ENCODE assay signal across 1 cellular context in the genomic region with DNA sequence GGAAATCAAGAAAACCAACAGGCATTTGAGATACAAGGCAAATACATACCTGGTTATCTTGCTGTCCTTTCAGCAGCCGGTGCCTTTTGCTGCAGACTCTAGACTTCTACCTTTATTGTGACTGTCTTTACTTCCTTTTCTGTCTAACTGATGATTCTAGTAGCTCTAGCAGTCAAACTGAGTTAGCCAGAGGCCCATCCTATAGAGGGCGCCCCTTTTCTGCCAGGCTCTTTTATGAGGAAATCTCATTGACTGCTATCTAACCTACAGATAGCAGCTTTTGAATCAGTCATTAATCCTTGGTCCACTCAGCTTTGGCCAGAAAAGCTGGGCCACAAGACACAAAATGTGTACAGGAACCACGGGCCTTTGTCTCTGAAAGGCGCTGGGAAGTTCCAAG.
TF ChIP-seq lines count a peak whose summit lies in the region.

No MANE protein-coding gene starts in this region.

TF ChIP-seq in H1, 55 proteins besides CTCF, POLR2A, EP300 and RAD21 (continued from another document):
- TF ChIP-seq, protein P1, sequence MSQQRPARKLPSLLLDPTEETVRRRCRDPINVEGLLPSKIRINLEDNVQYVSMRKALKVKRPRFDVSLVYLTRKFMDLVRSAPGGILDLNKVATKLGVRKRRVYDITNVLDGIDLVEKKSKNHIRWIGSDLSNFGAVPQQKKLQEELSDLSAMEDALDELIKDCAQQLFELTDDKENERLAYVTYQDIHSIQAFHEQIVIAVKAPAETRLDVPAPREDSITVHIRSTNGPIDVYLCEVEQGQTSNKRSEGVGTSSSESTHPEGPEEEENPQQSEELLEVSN (IDR thresholded peaks at IDR 0.05), result no peak
- TF ChIP-seq SIRT6 (IDR thresholded peaks at IDR 0.05; ENCODE audit: low read length) (no peak), TEAD4 (IDR thresholded peaks at IDR 0.05; ENCODE audit: low read depth, low read length) (no peak), ZNF274 (IDR thresholded peaks at IDR 0.05; ENCODE audit: borderline replicate concordance, extremely low read depth, low read length) (no peak), NRF1 (IDR thresholded peaks at IDR 0.05; ENCODE audit: low read depth, low read length) (no peak), SUZ12 (IDR thresholded peaks at IDR 0.05; ENCODE audit: low read length) (no peak), CTBP2 (IDR thresholded peaks at IDR 0.05; ENCODE audit: borderline replicate concordance, insufficient read depth, insufficient read length, low read length) (no peak), CBX5 (IDR thresholded peaks at IDR 0.05; ENCODE audit: low read depth, low read length) (no peak), KDM1A (IDR thresholded peaks at IDR 0.05; ENCODE audit: borderline replicate concordance, low read length) (no peak), BACH1 (IDR thresholded peaks at IDR 0.05; ENCODE audit: low read length) (no peak), EGR1 (IDR thresholded peaks at IDR 0.05; ENCODE audit: borderline replicate concordance, low read depth, low read length) (no peak), RNF2 (IDR thresholded peaks at IDR 0.05; ENCODE audit: borderline replicate concordance, low read depth, low read length, missing control alignments, poor library complexity, severe bottlenecking) (no peak), RXRA (IDR thresholded peaks at IDR 0.05; ENCODE audit: insufficient read depth, low read depth, low read length) (no peak), CHD2 (IDR thresholded peaks at IDR 0.05; ENCODE audit: low read length) (no peak), KDM5A (IDR thresholded peaks at IDR 0.05; ENCODE audit: low read length) (no peak)
- TF ChIP-seq, protein P2, sequence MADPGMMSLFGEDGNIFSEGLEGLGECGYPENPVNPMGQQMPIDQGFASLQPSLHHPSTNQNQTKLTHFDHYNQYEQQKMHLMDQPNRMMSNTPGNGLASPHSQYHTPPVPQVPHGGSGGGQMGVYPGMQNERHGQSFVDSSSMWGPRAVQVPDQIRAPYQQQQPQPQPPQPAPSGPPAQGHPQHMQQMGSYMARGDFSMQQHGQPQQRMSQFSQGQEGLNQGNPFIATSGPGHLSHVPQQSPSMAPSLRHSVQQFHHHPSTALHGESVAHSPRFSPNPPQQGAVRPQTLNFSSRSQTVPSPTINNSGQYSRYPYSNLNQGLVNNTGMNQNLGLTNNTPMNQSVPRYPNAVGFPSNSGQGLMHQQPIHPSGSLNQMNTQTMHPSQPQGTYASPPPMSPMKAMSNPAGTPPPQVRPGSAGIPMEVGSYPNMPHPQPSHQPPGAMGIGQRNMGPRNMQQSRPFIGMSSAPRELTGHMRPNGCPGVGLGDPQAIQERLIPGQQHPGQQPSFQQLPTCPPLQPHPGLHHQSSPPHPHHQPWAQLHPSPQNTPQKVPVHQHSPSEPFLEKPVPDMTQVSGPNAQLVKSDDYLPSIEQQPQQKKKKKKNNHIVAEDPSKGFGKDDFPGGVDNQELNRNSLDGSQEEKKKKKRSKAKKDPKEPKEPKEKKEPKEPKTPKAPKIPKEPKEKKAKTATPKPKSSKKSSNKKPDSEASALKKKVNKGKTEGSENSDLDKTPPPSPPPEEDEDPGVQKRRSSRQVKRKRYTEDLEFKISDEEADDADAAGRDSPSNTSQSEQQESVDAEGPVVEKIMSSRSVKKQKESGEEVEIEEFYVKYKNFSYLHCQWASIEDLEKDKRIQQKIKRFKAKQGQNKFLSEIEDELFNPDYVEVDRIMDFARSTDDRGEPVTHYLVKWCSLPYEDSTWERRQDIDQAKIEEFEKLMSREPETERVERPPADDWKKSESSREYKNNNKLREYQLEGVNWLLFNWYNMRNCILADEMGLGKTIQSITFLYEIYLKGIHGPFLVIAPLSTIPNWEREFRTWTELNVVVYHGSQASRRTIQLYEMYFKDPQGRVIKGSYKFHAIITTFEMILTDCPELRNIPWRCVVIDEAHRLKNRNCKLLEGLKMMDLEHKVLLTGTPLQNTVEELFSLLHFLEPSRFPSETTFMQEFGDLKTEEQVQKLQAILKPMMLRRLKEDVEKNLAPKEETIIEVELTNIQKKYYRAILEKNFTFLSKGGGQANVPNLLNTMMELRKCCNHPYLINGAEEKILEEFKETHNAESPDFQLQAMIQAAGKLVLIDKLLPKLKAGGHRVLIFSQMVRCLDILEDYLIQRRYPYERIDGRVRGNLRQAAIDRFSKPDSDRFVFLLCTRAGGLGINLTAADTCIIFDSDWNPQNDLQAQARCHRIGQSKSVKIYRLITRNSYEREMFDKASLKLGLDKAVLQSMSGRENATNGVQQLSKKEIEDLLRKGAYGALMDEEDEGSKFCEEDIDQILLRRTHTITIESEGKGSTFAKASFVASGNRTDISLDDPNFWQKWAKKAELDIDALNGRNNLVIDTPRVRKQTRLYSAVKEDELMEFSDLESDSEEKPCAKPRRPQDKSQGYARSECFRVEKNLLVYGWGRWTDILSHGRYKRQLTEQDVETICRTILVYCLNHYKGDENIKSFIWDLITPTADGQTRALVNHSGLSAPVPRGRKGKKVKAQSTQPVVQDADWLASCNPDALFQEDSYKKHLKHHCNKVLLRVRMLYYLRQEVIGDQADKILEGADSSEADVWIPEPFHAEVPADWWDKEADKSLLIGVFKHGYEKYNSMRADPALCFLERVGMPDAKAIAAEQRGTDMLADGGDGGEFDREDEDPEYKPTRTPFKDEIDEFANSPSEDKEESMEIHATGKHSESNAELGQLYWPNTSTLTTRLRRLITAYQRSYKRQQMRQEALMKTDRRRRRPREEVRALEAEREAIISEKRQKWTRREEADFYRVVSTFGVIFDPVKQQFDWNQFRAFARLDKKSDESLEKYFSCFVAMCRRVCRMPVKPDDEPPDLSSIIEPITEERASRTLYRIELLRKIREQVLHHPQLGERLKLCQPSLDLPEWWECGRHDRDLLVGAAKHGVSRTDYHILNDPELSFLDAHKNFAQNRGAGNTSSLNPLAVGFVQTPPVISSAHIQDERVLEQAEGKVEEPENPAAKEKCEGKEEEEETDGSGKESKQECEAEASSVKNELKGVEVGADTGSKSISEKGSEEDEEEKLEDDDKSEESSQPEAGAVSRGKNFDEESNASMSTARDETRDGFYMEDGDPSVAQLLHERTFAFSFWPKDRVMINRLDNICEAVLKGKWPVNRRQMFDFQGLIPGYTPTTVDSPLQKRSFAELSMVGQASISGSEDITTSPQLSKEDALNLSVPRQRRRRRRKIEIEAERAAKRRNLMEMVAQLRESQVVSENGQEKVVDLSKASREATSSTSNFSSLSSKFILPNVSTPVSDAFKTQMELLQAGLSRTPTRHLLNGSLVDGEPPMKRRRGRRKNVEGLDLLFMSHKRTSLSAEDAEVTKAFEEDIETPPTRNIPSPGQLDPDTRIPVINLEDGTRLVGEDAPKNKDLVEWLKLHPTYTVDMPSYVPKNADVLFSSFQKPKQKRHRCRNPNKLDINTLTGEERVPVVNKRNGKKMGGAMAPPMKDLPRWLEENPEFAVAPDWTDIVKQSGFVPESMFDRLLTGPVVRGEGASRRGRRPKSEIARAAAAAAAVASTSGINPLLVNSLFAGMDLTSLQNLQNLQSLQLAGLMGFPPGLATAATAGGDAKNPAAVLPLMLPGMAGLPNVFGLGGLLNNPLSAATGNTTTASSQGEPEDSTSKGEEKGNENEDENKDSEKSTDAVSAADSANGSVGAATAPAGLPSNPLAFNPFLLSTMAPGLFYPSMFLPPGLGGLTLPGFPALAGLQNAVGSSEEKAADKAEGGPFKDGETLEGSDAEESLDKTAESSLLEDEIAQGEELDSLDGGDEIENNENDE (IDR thresholded peaks at IDR 0.05; ENCODE audit: insufficient replicate concordance, low read length), result no peak
